ENCODE assay signal across 1 cellular context in genomic region chr3:23455775-23456174, GRCh38.
TF ChIP-seq lines count a peak whose summit lies in the region.

No MANE protein-coding gene starts in this region.

TF ChIP-seq in GM23338, 12 proteins besides CTCF, POLR2A, EP300 and RAD21 (continued from another document):
- TF ChIP-seq ZNF462 (CRISPR knock-in tag; IDR thresholded peaks at IDR 0.05) (no peak), STAT1 (IDR thresholded peaks at IDR 0.05; ENCODE audit: unreplicated experiment) (no peak), EZH2phosphoT487 (IDR thresholded peaks at IDR 0.05; ENCODE audit: unreplicated experiment) (no peak), CREB1 (CRISPR knock-in tag; IDR thresholded peaks at IDR 0.05; ENCODE audit: low read depth) (no peak), NANOG (IDR thresholded peaks at IDR 0.05; ENCODE audit: borderline replicate concordance) (no peak), EZH2 (IDR thresholded peaks at IDR 0.05; ENCODE audit: low read depth, unreplicated experiment) (no peak)
